17 cellular contexts compared by ENCODE assay signal in genomic region chr4:53818112-53818511, GRCh38.
"Had no signal": no experiment of that assay in that cellular context is flagged by ENCODE, and none has a peak within 500 bp of the region (broad histone marks: within the 10 kb centered on the region; RNA-seq: fewer than 3 reads in every experiment).

No MANE protein-coding gene starts in this region.

- H3K36me3 ChIP-seq: spleen, thyroid gland had no signal

- ATAC-seq: activated CD8-positive, alpha-beta T cell treated with anti-CD3 and anti-CD28 coated beads for 36 hours; activated T-helper 17 cell treated with anti-CD3 and anti-CD28 coated beads, Interleukin-2, amount 50 U/mL, for 72 hours; body of pancreas; left cardiac atrium; natural killer cell treated with Interleukin-12 subunit alpha and Interleukin-12 subunit beta and Interleukin-15 and Interleukin-18, amount 100 ng/mL, for 72 hours; stimulated activated memory B cell treated with anti-CD40 and anti-IgM and Interleukin-4, amounts not matched to agents 10 μg/mL and 1 μg/mL and 100 μg/mL, for 72 hours had no signal

- H3K27ac ChIP-seq: body of pancreas, epithelial cell of prostate, spleen, thyroid gland had no signal

- H3K9me3 ChIP-seq: body of pancreas, spleen, thyroid gland had no signal

- H3K4me1 ChIP-seq: body of pancreas, spleen, thyroid gland had no signal

- DNase-seq: activated CD4-positive, alpha-beta T cell treated with anti-CD3 and anti-CD28 coated beads, Interleukin-2, amount 10 ng/mL, durations not matched to agents 24 days and 14 days; activated CD4-positive, CD25-positive, alpha-beta regulatory T cell; activated CD8-positive, alpha-beta T cell treated with anti-CD3 and anti-CD28 coated beads for 36 hours; activated naive CD4-positive, alpha-beta T cell; activated naive CD8-positive, alpha-beta T cell treated with anti-CD3 and anti-CD28 coated beads for 36 hours; activated T-cell treated with anti-CD3 and anti-CD28 coated beads, Interleukin-2, amount 50 U/mL, for 1 hour; body of pancreas; left cardiac atrium; retina; spleen; stimulated activated CD4-positive, alpha-beta T cell treated with anti-CD3 and anti-CD28 coated beads, Interleukin-4, amount 100 ng/mL, for 4 hours; T1000; thyroid gland had no signal

- H3K4me3 ChIP-seq: body of pancreas, spleen, thyroid gland had no signal

- H3K27me3 ChIP-seq: body of pancreas, spleen, thyroid gland had no signal
